ENCODE assay signal across 26 cellular contexts in the genomic region with DNA sequence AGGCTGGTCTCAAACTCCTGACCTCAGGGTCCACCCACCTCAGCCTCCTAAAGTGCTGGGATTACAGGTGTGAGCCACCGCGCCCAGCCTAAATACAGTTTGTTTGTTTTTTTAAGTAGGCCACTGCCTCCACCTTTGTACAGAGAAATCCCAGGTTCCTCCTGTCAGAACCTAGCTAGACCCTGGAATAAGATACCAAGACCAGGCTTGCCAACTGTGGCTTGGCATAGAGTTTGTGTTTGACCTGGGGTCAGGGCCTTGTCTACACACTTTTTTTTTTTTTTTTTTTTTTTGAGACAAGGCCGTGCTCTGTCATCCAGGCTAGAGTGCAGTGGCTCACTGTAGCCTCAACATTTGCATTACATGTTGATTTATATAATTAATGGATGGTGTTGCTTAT.
"Had no signal": no experiment of that assay in that cellular context is flagged by ENCODE, and none has a peak within 500 bp of the region (broad histone marks: within the 10 kb centered on the region; RNA-seq: fewer than 3 reads in every experiment).

No MANE protein-coding gene starts in this region.

- H3K27ac ChIP-seq: stomach, suprapubic skin, testis, thoracic aorta, thyroid gland, tibial artery, tibial nerve, transverse colon, upper lobe of left lung, upper lobe of right lung, uterus, vagina had no signal

- H3K9me3 ChIP-seq: stomach, testis, thoracic aorta, thyroid gland, tibial artery, transverse colon, upper lobe of left lung, upper lobe of right lung, vagina had no signal

- H3K4me3 ChIP-seq: stomach, suprapubic skin, testis, thoracic aorta, thyroid gland, tibial artery, tibial nerve, transverse colon, upper lobe of left lung, upper lobe of right lung, uterus, vagina had no signal

- DNase-seq: stimulated activated CD4-positive, alpha-beta T cell treated with anti-CD3 and anti-CD28 coated beads, Interleukin-2, amount 100 ng/mL, for 48 hours; stimulated activated CD4-positive, alpha-beta T cell treated with anti-CD3 and anti-CD28 coated beads, Interleukin-4, amount 100 ng/mL, for 1 hour; stimulated activated CD4-positive, alpha-beta T cell treated with anti-CD3 and anti-CD28 coated beads, Interleukin-4, amount 100 ng/mL, for 24 hours; stimulated activated CD4-positive, alpha-beta T cell treated with anti-CD3 and anti-CD28 coated beads, Interleukin-4, amount 100 ng/mL, for 4 hours; stimulated activated CD8-positive, alpha-beta memory T cell treated with anti-CD3 and anti-CD28 coated beads, Interleukin-4, amount 100 ng/mL, for 48 hours; stimulated activated naive B cell treated with anti-CD40 and anti-IgM and Interleukin-4, amounts not matched to agents 10 μg/mL and 1 μg/mL and 100 μg/mL, for 72 hours; stimulated activated naive CD4-positive, alpha-beta T cell; stimulated activated naive CD4-positive, alpha-beta T cell treated with Interleukin-2 at 50 U/mL for 16 hours; stimulated activated naive CD8-positive, alpha-beta T cell treated with anti-CD3 and anti-CD28 coated beads, Interleukin-15, amount 100 ng/mL, for 72 hours; stimulated activated naive CD8-positive, alpha-beta T cell treated with anti-CD3 and anti-CD28 coated beads, Interleukin-15, Interleukin-2, amounts not matched to agents 100 U/mL and 50 U/mL, for 24 hours; stomach; testis; thyroid gland; tibial artery; transverse colon; trophoblast cell; upper lobe of right lung; uterus had no signal

- H3K27me3 ChIP-seq: stomach, suprapubic skin, testis, thyroid gland, tibial artery, tibial nerve, transverse colon, upper lobe of left lung, upper lobe of right lung, uterus, vagina had no signal

- ATAC-seq: stimulated activated effector memory CD8-positive, alpha-beta T cell treated with anti-CD3 and anti-CD28 coated beads, Interleukin-12 subunit alpha, Interleukin-12 subunit beta, amount 100 ng/mL, for 72 hours; stimulated activated memory B cell treated with anti-CD40 and anti-IgM and Interleukin-4, amounts not matched to agents 10 μg/mL and 1 μg/mL and 100 μg/mL, for 72 hours; stimulated activated naive B cell treated with anti-CD40 and anti-IgM and Interleukin-4, amounts not matched to agents 10 μg/mL and 1 μg/mL and 100 μg/mL, for 72 hours; stimulated activated naive CD8-positive, alpha-beta T cell treated with anti-CD3 and anti-CD28 coated beads, Interleukin-15, amount 100 ng/mL, for 72 hours; stimulated activated naive CD8-positive, alpha-beta T cell treated with anti-CD3 and anti-CD28 coated beads, Interleukin-15, Interleukin-2, amounts not matched to agents 100 U/mL and 50 U/mL, for 24 hours had no signal

- FAIRE-seq: urothelium cell line had no signal

- H3K4me1 ChIP-seq: suprapubic skin, testis, tibial artery, tibial nerve, transverse colon, upper lobe of left lung, upper lobe of right lung, uterus, vagina had no signal

- H3K36me3 ChIP-seq: upper lobe of right lung, uterus, vagina had no signal
